ENCODE assay signal across 16 cellular contexts in genomic region chr4:111639876-111640275, GRCh38.
DNase-seq lines count a peak whose midpoint lies in the region; ATAC-seq and TF ChIP-seq lines count a peak whose summit lies in the region.
"Had no signal": no experiment of that assay in that cellular context is flagged by ENCODE, and none has a peak within 500 bp of the region (broad histone marks: within the 10 kb centered on the region; RNA-seq: fewer than 3 reads in every experiment).

No MANE protein-coding gene starts in this region.

- no peak overlapping the region for H3K27ac ChIP-seq in osteoblast (ENCODE audit: low read depth, low read length)

- peak overlapping the region; percentile 58 for H2AFZ ChIP-seq in osteoblast (ENCODE audit: low read length)

- H4K20me1 ChIP-seq in osteoblast (ENCODE audit: insufficient read depth, low read length), result no peaks in the 10 kb centered on the region

- no peaks in the 10 kb centered on the region for H3K36me3 Mint-ChIP-seq in endothelial cell (ENCODE audit: low read depth, unreplicated experiment)
- H3K36me3 Mint-ChIP-seq: activated CD4-positive, alpha-beta memory T cell treated with anti-CD3 and anti-CD28 coated beads for 36 hours; CD8-positive, alpha-beta T cell had no signal

- no peaks in the 10 kb centered on the region for H3K27me3 ChIP-seq in osteoblast (ENCODE audit: insufficient read depth, low read length)

- H3K4me3 Mint-ChIP-seq in endothelial cell (ENCODE audit: unreplicated experiment), result no peak overlapping the region
- H3K4me3 Mint-ChIP-seq: activated CD4-positive, alpha-beta memory T cell treated with anti-CD3 and anti-CD28 coated beads for 36 hours; CD8-positive, alpha-beta T cell; nephron progenitor cell had no signal

- no peaks in the 10 kb centered on the region for H3K27me3 Mint-ChIP-seq in endothelial cell (ENCODE audit: unreplicated experiment)
- H3K27me3 Mint-ChIP-seq: activated CD4-positive, alpha-beta memory T cell treated with anti-CD3 and anti-CD28 coated beads for 36 hours had no signal

- peak; percentile 15 for DNase-seq in Daoy (ENCODE audit: low read depth)
- peak; percentile 47 for DNase-seq in NCI-H82 treated with DMSO at 0.1 percent for 48 hours (lab: John Stamatoyannopoulos, UW; ENCODE audit: unreplicated experiment)
- DNase-seq in osteoblast (ENCODE audit: insufficient read length, low spot score, missing footprints), result no peak
- DNase-seq in endothelial cell (ENCODE audit: low spot score), result no peak
- no peak for DNase-seq in NCI-H2227 (lab: John Stamatoyannopoulos, UW; ENCODE audit: unreplicated experiment)
- DNase-seq: activated CD4-positive, alpha-beta memory T cell treated with anti-CD3 and anti-CD28 coated beads for 36 hours; activated effector memory CD4-positive, alpha-beta T cell treated with Interleukin-2 at 50 U/mL for 16 hours; CD8-positive, alpha-beta T cell; left ventricle myocardium superior; nephron progenitor cell; stimulated activated naive CD8-positive, alpha-beta T cell treated with anti-CD3 and anti-CD28 coated beads, Interleukin-15, Interleukin-2, amounts not matched to agents 100 U/mL and 50 U/mL, for 24 hours; T-helper 2 cell had no signal

- TF ChIP-seq CTCF in osteoblast (IDR thresholded peaks at IDR 0.05; ENCODE audit: extremely low read depth, low read depth, low read length) (no peak), endothelial cell (IDR thresholded peaks at IDR 0.05; ENCODE audit: unreplicated experiment) (no peak)

- H3K27ac Mint-ChIP-seq in endothelial cell (ENCODE audit: unreplicated experiment), result no peak overlapping the region
- H3K27ac Mint-ChIP-seq: activated CD4-positive, alpha-beta memory T cell treated with anti-CD3 and anti-CD28 coated beads for 36 hours; CD8-positive, alpha-beta T cell; nephron progenitor cell had no signal

- peak overlapping the region; percentile 47 for H3K4me2 ChIP-seq in osteoblast (ENCODE audit: insufficient read depth, low read length)

- no peak overlapping the region for H3K4me3 ChIP-seq in osteoblast (ENCODE audit: insufficient read depth, low read length)

- ATAC-seq in esophagus mucosa, result peak; percentile 72
- no peak for ATAC-seq in HG03520 (IDR thresholded peaks at IDR 0.05; ENCODE audit: unreplicated experiment)
- ATAC-seq in HG02840 (IDR thresholded peaks at IDR 0.05; ENCODE audit: low FRiP score, unreplicated experiment), result no peak
- ATAC-seq: CD8-positive, alpha-beta T cell; left ventricle myocardium superior; sciatic nerve; stimulated activated naive CD8-positive, alpha-beta T cell treated with anti-CD3 and anti-CD28 coated beads, Interleukin-15, Interleukin-2, amounts not matched to agents 100 U/mL and 50 U/mL, for 24 hours had no signal

- no peaks in the 10 kb centered on the region for H3K9me3 ChIP-seq in osteoblast (ENCODE audit: low read depth, low read length)

- H3K4me1 Mint-ChIP-seq in endothelial cell (ENCODE audit: unreplicated experiment), result peaks cover 2% of the 10 kb centered on the region

- H3K4me1 ChIP-seq in osteoblast (ENCODE audit: insufficient read depth, low read length), result no peaks in the 10 kb centered on the region

- no peaks in the 10 kb centered on the region for H3K36me3 ChIP-seq in osteoblast (ENCODE audit: insufficient read depth, low read length)

- H3K9me3 Mint-ChIP-seq in endothelial cell (ENCODE audit: unreplicated experiment), result no peaks in the 10 kb centered on the region
- H3K9me3 Mint-ChIP-seq: activated CD4-positive, alpha-beta memory T cell treated with anti-CD3 and anti-CD28 coated beads for 36 hours; nephron progenitor cell had no signal

- no peaks in the 10 kb centered on the region for H3K79me2 ChIP-seq in osteoblast (ENCODE audit: insufficient read depth, low read length)

Comparison
In these comparisons a context has a peak if more than half of its experiments do, and no peak if none do; other contexts are left out.
1. DNase-seq: peak in Daoy (single experiment) and NCI-H82 treated with DMSO at 0.1 percent for 48 hours (single experiment); none in osteoblast (single experiment), endothelial cell (single experiment) and NCI-H2227 (single experiment).